In the genomic region with DNA sequence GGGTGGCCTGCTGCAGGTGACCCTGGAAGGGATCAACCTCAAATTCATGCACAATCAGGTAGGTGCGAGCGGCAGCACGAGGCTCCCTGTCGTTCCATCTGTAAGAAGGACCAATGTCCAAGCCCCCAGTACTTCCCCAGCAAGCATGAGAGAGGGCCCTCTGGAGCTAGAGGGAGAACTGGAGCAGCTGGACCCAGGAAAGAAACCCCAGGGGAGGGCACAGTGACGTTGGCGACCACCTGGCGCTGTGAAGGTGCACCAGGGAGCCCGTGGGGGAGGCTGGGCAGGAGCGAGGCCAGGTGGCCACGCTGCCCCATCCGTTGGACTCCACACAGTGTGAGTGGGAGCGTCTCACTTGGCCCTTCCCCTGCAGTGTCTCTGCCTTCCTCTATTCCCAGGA, we compare ENCODE assay signal across 22 cellular contexts. TPM values are rescaled to one million over a fixed set of nuclear protein-coding genes. Genes with fewer than 3 reads are reported as not detected.
DNase-seq lines count a peak whose midpoint lies in the region; ATAC-seq, FAIRE-seq and TF ChIP-seq lines count a peak whose summit lies in the region.
"Had no signal": no experiment of that assay in that cellular context is flagged by ENCODE, and none has a peak within 500 bp of the region (broad histone marks: within the 10 kb centered on the region; RNA-seq: fewer than 3 reads in every experiment).

No MANE protein-coding gene starts in this region.

- CTCF ChIA-PET in K562 (lab: Yijun Ruan, JAX; ENCODE audit: low intra/inter-chr PET ratio) = no interaction called here
- CTCF ChIA-PET in PC-3 (lab: Charles Lee) = no interaction called here

- H3K27me3 ChIP-seq in K562 (ENCODE audit: control insufficient read depth in 2 of 2, insufficient read depth in 2 of 2, low read length in 2 of 2) (no peaks in the 10 kb centered on the region), PC-3 (ENCODE audit: low read length) (no peaks in the 10 kb centered on the region), tibial nerve (no peaks in the 10 kb centered on the region)

- no peak overlapping the region for H3K4me3 ChIP-seq in K562
- H3K4me3 ChIP-seq in PC-3 (ENCODE audit: low read length) = no peak overlapping the region
- no peak overlapping the region for H3K4me3 ChIP-seq in tibial nerve
- H3K4me3 ChIP-seq: GM12878 had no signal

- no peak overlapping the region for H3K4me2 ChIP-seq in K562 (ENCODE audit: insufficient read depth, low read length)
- H3K4me2 ChIP-seq in PC-3 (ENCODE audit: low read length) = no peak overlapping the region

- WGBS in K562 (ENCODE audit: insufficient coverage, low coverage, missing lambda C conversion rate) = 88% methylated on average over 12 of the region's 12 CpGs
- WGBS in tibial nerve, 2 donors = 85 to 87% methylated on average over 12 of the region's 12 CpGs

- BruUV-seq in K562 (replicated peaks; lab: Mats Ljungman, UMichigan) = no TSS peak
- no TSS peak for BruUV-seq in PC-3 (replicated peaks; lab: Mats Ljungman, UMichigan)

- no peaks in the 10 kb centered on the region for H4K20me1 ChIP-seq in K562 (replicated peaks; ENCODE audit: control insufficient read depth, insufficient read depth, low read length)
- H4K20me1 ChIP-seq in PC-3 (ENCODE audit: low read length) = no peaks in the 10 kb centered on the region

- no peaks in the 10 kb centered on the region for H3K9me3 ChIP-seq in K562 (replicated peaks; ENCODE audit: control insufficient read depth, insufficient read depth, low read depth, low read length)
- no peaks in the 10 kb centered on the region for H3K9me3 ChIP-seq in PC-3 (ENCODE audit: low read length)
- no peaks in the 10 kb centered on the region for H3K9me3 ChIP-seq in tibial nerve

- H3K27ac ChIP-seq in K562 (ENCODE audit: extremely low read depth, low read depth, low read length) (no peak overlapping the region; the same call in 2 of the 3 replicates), PC-3 (ENCODE audit: low read length) (no peak overlapping the region), tibial nerve (no peak overlapping the region)

- intact Hi-C loops in cardiac septum (cut with DNase I) (loop anchor here (5.0 kb wide), 1 partner anchor 47 kb away; no protein-coding TSS in a partner anchor), Right ventricle myocardium superior (cut with DNase I) (no loop called here), K562 (cut with micrococcal nuclease) (no loop called here), PC-3 (cut with micrococcal nuclease) (no loop called here)

- H3K9ac ChIP-seq in K562 (ENCODE audit: insufficient read depth in 1 of 2, low read depth in 2 of 2, low read length in 2 of 2) (0 out of 4 replicates have a peak overlapping the region, but pooled peaks of 1 of the 2 experiments have one; percentile 8), PC-3 (ENCODE audit: low read length) (no peak overlapping the region)

- POLR2A ChIA-PET in K562 (lab: Yijun Ruan, JAX) (interaction anchor here (0.6 to 1.2 kb wide), 2 partner anchors 9 to 467 kb away, joined by 3 to 4 read pairs; no protein-coding TSS in a partner anchor), PC-3 (lab: Charles Lee; ENCODE audit: unreplicated experiment) (no interaction called here)

- H3F3A ChIP-seq in PC-3 (ENCODE audit: low read length, unreplicated experiment) = no peaks in the 10 kb centered on the region

- TF ChIP-seq EP300 in K562 (IDR thresholded peaks at IDR 0.05; ENCODE audit: low read length) (no peak), tibial nerve (IDR thresholded peaks at IDR 0.05) (no peak)

- in situ Hi-C loops in K562 (cut with MboI) = no loop called here

- no peaks in the 10 kb centered on the region for H3K9me1 ChIP-seq in K562 (ENCODE audit: control insufficient read depth, insufficient read depth, low read length)

- ATAC-seq in Right ventricle myocardium superior (ENCODE audit: poor library complexity) (no peak), K562 (no peak), PC-3 (no peak), HG03378 (IDR thresholded peaks at IDR 0.05; ENCODE audit: unreplicated experiment) (no peak)
- ATAC-seq: GM12878 had no signal

- no peaks in the 10 kb centered on the region for H3K9me2 ChIP-seq in PC-3 (replicated peaks; ENCODE audit: low read length)

- H3K36me3 ChIP-seq in K562 (ENCODE audit: control insufficient read depth, insufficient read depth, low read length) (peaks cover 31% of the 10 kb centered on the region; the same call in 2 of the 3 replicates), PC-3 (ENCODE audit: low read depth, low read length) (no peaks in the 10 kb centered on the region; the same call in 1 of the 2 replicates), tibial nerve (peaks cover 0 to 11% (median 2%) of the 10 kb centered on the region in 3 donors)

- peak; percentile 68 for DNase-seq in cardiac septum (ENCODE audit: low spot score)
- no peak for DNase-seq in Right ventricle myocardium superior
- DNase-seq in K562 (ENCODE audit: extremely low read depth in 1 of 4, low spot score in 3 of 4) = no peak
- peak; percentile 71 for DNase-seq in mesenteric fat pad (ENCODE audit: low spot score)
- no peak for DNase-seq in PC-3
- no peak for DNase-seq in tibial nerve (ENCODE audit: low spot score in 2 of 2)
- DNase-seq: CD4-positive, alpha-beta T cell; COR-L47; DND-41; Karpas-422; MV-4-11; NCI-H1105 treated with DMSO at 0.1 percent for 48 hours; NCI-H2029 treated with DMSO at 0.1 percent for 48 hours; NCI-H446; NCI-H526 had no signal

- no peak for TF ChIP-seq POLR2A in K562 (conservative IDR thresholded peaks at IDR 0.05)
- no peak for TF ChIP-seq POLR2A in tibial nerve (IDR thresholded peaks at IDR 0.05)

- no peaks in the 10 kb centered on the region for H3K79me2 ChIP-seq in K562 (ENCODE audit: control insufficient read depth, insufficient read depth, low read length)
- no peaks in the 10 kb centered on the region for H3K79me2 ChIP-seq in PC-3 (ENCODE audit: low read length)

- no peak for TF ChIP-seq CTCF in K562 (IDR thresholded peaks at IDR 0.05 in 2 of 3, conservative IDR thresholded peaks at IDR 0.05 in 1 of 3; ENCODE audit: insufficient read depth in 2 of 3, low read depth in 1 of 3, low read length in 3 of 3)
- no peak for TF ChIP-seq CTCF in PC-3 (conservative IDR thresholded peaks at IDR 0.05; ENCODE audit: low read depth, low read length)
- no peak for TF ChIP-seq CTCF in tibial nerve (IDR thresholded peaks at IDR 0.05)

- H3K4me1 ChIP-seq in K562 (replicated peaks in 1 of 2; ENCODE audit: control insufficient read depth in 2 of 2, insufficient read depth in 2 of 2, low read length in 2 of 2) = peaks cover 0 to 2% of the 10 kb centered on the region in 2 experiments; a peak in 1 of 5 replicates
- H3K4me1 ChIP-seq in PC-3 (ENCODE audit: insufficient read depth, low read length) = no peaks in the 10 kb centered on the region
- peaks cover 0 to under 1% (median 0%) of the 10 kb centered on the region in 4 donors for H3K4me1 ChIP-seq in tibial nerve

- no peak for FAIRE-seq in K562 (lab: Jason Lieb, UNC)
- FAIRE-seq: GM12878, H54, RCC 7860 had no signal

- H2AFZ ChIP-seq in K562 (ENCODE audit: low read depth, low read length) (no peak overlapping the region), PC-3 (ENCODE audit: low read length) (no peak overlapping the region)

- no peak for TF ChIP-seq RAD21 in K562 (CRISPR knock-in tag; conservative IDR thresholded peaks at IDR 0.05 in 1 of 2, IDR thresholded peaks at IDR 0.05 in 1 of 2)

RNA-seq across cellular contexts. Expression of gene MYBPC3, which starts 28.0 kb away (rescaled TPM):
- total RNA-seq in cardiac septum (1,860 TPM), Right ventricle myocardium superior (2,568 TPM), K562 (2014; rRNA removed) (not detected in 2 replicates), K562 (2014; rRNA removed; fragmentation: Illumina TruSeq; extraction: Trizol) (not detected in 2 replicates), K562 (2015; rRNA removed; fragmentation: Illumina TruSeq; extraction: Trizol) (not detected in 2 replicates), K562 (2021) (not detected in 2 replicates), mesenteric fat pad (0.48 TPM), PC-3 (2014; rRNA removed) (not detected in 2 replicates), tibial nerve (under 1 TPM in 2 of 4 donors, not detected in 2; 0.21 to 0.60 TPM)
- 0.12 TPM in 1 of 2 replicates, not detected in the other for total RNA-seq in K562 (2011; cell fraction: chromatin; rRNA removed; ENCODE audit: low replicate concordance)
- total RNA-seq in K562 (2011; cell fraction: nucleolus; rRNA removed) = 0.13 TPM in 1 of 2 replicates, not detected in the other
- total RNA-seq in K562 (2011; cell fraction: nucleoplasm; rRNA removed) = 0.07 TPM in 1 of 2 replicates, not detected in the other
- polyA plus RNA-seq in K562 (2011; rRNA removed) (0.07 TPM in 1 of 2 replicates, not detected in the other), K562 (2014; fragmentation: Illumina TruSeq; extraction: Trizol) (not detected in 2 replicates), K562 (2014; fragmentation: Nextera tagmentation; extraction: Ambion mirVana) (not detected), K562 (2014; rRNA removed) (0.01 TPM in 1 of 2 replicates, not detected in the other)
- polyA plus RNA-seq in K562 (2011; cell fraction: cytosol; rRNA removed) = 0.03 and 0.04 TPM in 2 replicates
- 0.13 and 0.31 TPM in 2 replicates for polyA plus RNA-seq in K562 (2011; cell fraction: nucleus; rRNA removed)
- 0.06 TPM in 1 of 2 replicates, not detected in the other for polyA plus RNA-seq in K562 (2012)
- polyA minus RNA-seq in K562 (2011; rRNA and poly(A)+ RNA removed) = not detected in 2 replicates
- polyA minus RNA-seq in K562 (2011; cell fraction: cytosol; rRNA and poly(A)+ RNA removed) = not detected in 2 replicates
- polyA minus RNA-seq in K562 (2011; cell fraction: nucleus; rRNA and poly(A)+ RNA removed) = not detected in 2 replicates
- total RNA-seq: CD4-positive, alpha-beta T cell; GM12878; HT1080; M059J had no signal
- polyA plus RNA-seq: BJ had no signal

RNA-seq across cellular contexts. Expression of gene SPI1, which starts 53.8 kb away (rescaled TPM):
- 12.0 TPM for total RNA-seq in cardiac septum
- 11.1 TPM for total RNA-seq in Right ventricle myocardium superior
- 12.0 and 16.1 TPM in 2 replicates for total RNA-seq in K562 (2011; cell fraction: chromatin; rRNA removed; ENCODE audit: low replicate concordance)
- total RNA-seq in K562 (2011; cell fraction: nucleolus; rRNA removed) = 11.0 and 11.2 TPM in 2 replicates
- 18.0 and 31.5 TPM in 2 replicates for total RNA-seq in K562 (2011; cell fraction: nucleoplasm; rRNA removed)
- 23.4 and 32.6 TPM in 2 replicates for total RNA-seq in K562 (2014; rRNA removed)
- 2.8 and 3.2 TPM in 2 replicates for total RNA-seq in K562 (2014; rRNA removed; fragmentation: Illumina TruSeq; extraction: Trizol)
- total RNA-seq in K562 (2015; rRNA removed; fragmentation: Illumina TruSeq; extraction: Trizol) = 10.3 and 12.5 TPM in 2 replicates
- 30.7 and 33.7 TPM in 2 replicates for total RNA-seq in K562 (2021)
- polyA plus RNA-seq in K562 (2011; rRNA removed) = 8.6 and 28.6 TPM in 2 replicates
- 28.0 and 35.1 TPM in 2 replicates for polyA plus RNA-seq in K562 (2011; cell fraction: cytosol; rRNA removed)
- 24.3 and 25.6 TPM in 2 replicates for polyA plus RNA-seq in K562 (2011; cell fraction: nucleus; rRNA removed)
- 20.6 and 54.3 TPM in 2 replicates for polyA plus RNA-seq in K562 (2012)
- polyA plus RNA-seq in K562 (2014; fragmentation: Illumina TruSeq; extraction: Trizol) = 16.0 and 32.1 TPM in 2 replicates
- polyA plus RNA-seq in K562 (2014; fragmentation: Nextera tagmentation; extraction: Ambion mirVana) = under 1 TPM; 0.10 to 0.11 TPM
- polyA plus RNA-seq in K562 (2014; rRNA removed) = 16.2 and 21.9 TPM in 2 replicates
- polyA minus RNA-seq in K562 (2011; rRNA and poly(A)+ RNA removed) = 21.0 and 25.6 TPM in 2 replicates
- 22.7 and 32.9 TPM in 2 replicates for polyA minus RNA-seq in K562 (2011; cell fraction: cytosol; rRNA and poly(A)+ RNA removed)
- polyA minus RNA-seq in K562 (2011; cell fraction: nucleus; rRNA and poly(A)+ RNA removed) = 6.5 and 12.0 TPM in 2 replicates
- total RNA-seq in mesenteric fat pad = 74.7 TPM
- 0.22 TPM in 1 of 2 replicates, not detected in the other for total RNA-seq in PC-3 (2014; rRNA removed)
- total RNA-seq in tibial nerve = 10 to 100 TPM; 18.8 to 73.5 (median 25.2) TPM
- total RNA-seq: HT1080, M059J had no signal
- polyA plus RNA-seq: BJ had no signal

RNA-seq across cellular contexts. Expression of gene MADD, which starts 54.6 kb away (rescaled TPM):
- total RNA-seq in cardiac septum (33.1 TPM), Right ventricle myocardium superior (39.7 TPM), K562 (2014; rRNA removed) (33.6 and 34.4 TPM in 2 replicates), K562 (2014; rRNA removed; fragmentation: Illumina TruSeq; extraction: Trizol) (22.2 and 22.6 TPM in 2 replicates), K562 (2015; rRNA removed; fragmentation: Illumina TruSeq; extraction: Trizol) (28.7 and 34.3 TPM in 2 replicates), K562 (2021) (53.6 and 57.6 TPM in 2 replicates), mesenteric fat pad (35.7 TPM), PC-3 (2014; rRNA removed) (23.1 and 26.4 TPM in 2 replicates), tibial nerve (10 to 100 TPM; 41.9 to 68.0 (median 52.2) TPM)
- total RNA-seq in K562 (2011; cell fraction: chromatin; rRNA removed; ENCODE audit: low replicate concordance) = 267 and 427 TPM in 2 replicates
- total RNA-seq in K562 (2011; cell fraction: nucleolus; rRNA removed) = 135 and 141 TPM in 2 replicates
- total RNA-seq in K562 (2011; cell fraction: nucleoplasm; rRNA removed) = 157 and 178 TPM in 2 replicates
- polyA plus RNA-seq in K562 (2011; rRNA removed) (37.0 and 54.1 TPM in 2 replicates), K562 (2014; fragmentation: Illumina TruSeq; extraction: Trizol) (41.6 and 41.9 TPM in 2 replicates), K562 (2014; fragmentation: Nextera tagmentation; extraction: Ambion mirVana) (1 to 10 TPM in 1 of 2 experiments, under 1 TPM in 1; 0.68 to 3.2 TPM), K562 (2014; rRNA removed) (43.4 and 47.6 TPM in 2 replicates)
- polyA plus RNA-seq in K562 (2011; cell fraction: cytosol; rRNA removed) = 37.6 and 44.5 TPM in 2 replicates
- 196 and 230 TPM in 2 replicates for polyA plus RNA-seq in K562 (2011; cell fraction: nucleus; rRNA removed)
- polyA plus RNA-seq in K562 (2012) = 39.6 and 44.4 TPM in 2 replicates
- polyA minus RNA-seq in K562 (2011; rRNA and poly(A)+ RNA removed) = 47.0 and 48.6 TPM in 2 replicates
- 37.4 and 47.8 TPM in 2 replicates for polyA minus RNA-seq in K562 (2011; cell fraction: cytosol; rRNA and poly(A)+ RNA removed)
- 52.0 and 80.3 TPM in 2 replicates for polyA minus RNA-seq in K562 (2011; cell fraction: nucleus; rRNA and poly(A)+ RNA removed)

Comparison
In these comparisons a context has a peak if more than half of its experiments do, and no peak if none do; other contexts are left out.
1. DNase-seq: peak in cardiac septum (single experiment) and mesenteric fat pad (single experiment); none in Right ventricle myocardium superior (single experiment), K562 (0 of 4), PC-3 (single experiment) and tibial nerve (0 of 2).
2. RNA of gene MYBPC3, which starts 28.0 kb away (total RNA-seq): 2,568 TPM in Right ventricle myocardium superior (single experiment) and 1,860 TPM in cardiac septum (single experiment); 0.48 TPM in mesenteric fat pad (single experiment), 0.21 to 0.60 TPM in tibial nerve, 0.07 to 0.13 TPM in K562 and not detected in PC-3; every median in the first group is over 1,000 times any median in the second.